In genomic region chr14:99971087-99971928, GRCh38 we compare ENCODE assay signal across 8 cellular contexts.
DNase-seq lines count a peak whose midpoint lies in the region; ATAC-seq and TF ChIP-seq lines count a peak whose summit lies in the region.

No MANE protein-coding gene starts in this region.

- H3K79me2 ChIP-seq in KMS-11 (ENCODE audit: insufficient read depth, low read depth): peaks cover 22% of the 10 kb centered on the region; the same call in 1 of the 2 replicates

- no peak overlapping the region for H4K91ac ChIP-seq in neuronal stem cell (ENCODE audit: low read depth, low read length, poor library complexity)

- H2BK15ac ChIP-seq in neuronal stem cell (ENCODE audit: low read length): no peak overlapping the region

- H3K27me3 ChIP-seq in CD4-positive, CD25-positive, alpha-beta regulatory T cell (ENCODE audit: control insufficient read depth, insufficient read depth, low read length): peaks cover 16% of the 10 kb centered on the region
- H3K27me3 ChIP-seq in KMS-11 (ENCODE audit: insufficient read depth, low read depth) (no peaks in the 10 kb centered on the region), SJCRH30 (no peaks in the 10 kb centered on the region), neuronal stem cell (ENCODE audit: control insufficient read depth in 3 of 3, insufficient read depth in 3 of 3, low read depth in 1 of 3, low read length in 3 of 3) (peaks cover 0 to 18% (median 4%) of the 10 kb centered on the region in 3 experiments), stomach (peaks cover 0 to 5% (median 0%) of the 10 kb centered on the region in 3 donors)

- H3K4me1 ChIP-seq in CD4-positive, CD25-positive, alpha-beta regulatory T cell (ENCODE audit: control insufficient read depth, insufficient read depth, low read length, poor library complexity, severe bottlenecking): peaks cover 14% of the 10 kb centered on the region
- peaks cover 18% of the 10 kb centered on the region for H3K4me1 ChIP-seq in KMS-11 (ENCODE audit: low read depth, poor library complexity, severe bottlenecking)
- H3K4me1 ChIP-seq in SJCRH30: peaks cover 3% of the 10 kb centered on the region; the same call in 1 of the 2 replicates
- peaks cover 8 to 10% of the 10 kb centered on the region in 2 donors for H3K4me1 ChIP-seq in neuronal stem cell (ENCODE audit: control insufficient read depth in 2 of 2, insufficient read depth in 1 of 2, low read depth in 1 of 2, low read length in 2 of 2)
- H3K4me1 ChIP-seq in stomach: peaks cover 4 to 18% (median 16%) of the 10 kb centered on the region in 4 donors

- peak overlapping the region; percentile 86 for H2AK5ac ChIP-seq in neuronal stem cell (ENCODE audit: low read depth, low read length)

- DNase-seq in CD4-positive, CD25-positive, alpha-beta regulatory T cell: peak; percentile 68 to 73 (median 71)
- DNase-seq in SJCRH30: peak; percentile 85 to 89
- DNase-seq in activated gamma-delta T cell treated with anti-CD3 and anti-CD28 coated beads, Interleukin-2, amount 50 U/mL, for 16 hours (ENCODE audit: low read depth): peak; percentile 62
- peak; percentile 64 for DNase-seq in foreskin melanocyte
- peak; percentile 89 for DNase-seq in neuronal stem cell (ENCODE audit: low spot score)
- peak; percentile 86 for DNase-seq in stomach

- no peaks in the 10 kb centered on the region for H4K20me1 ChIP-seq in KMS-11 (ENCODE audit: insufficient read depth)

- H3K27me3 Mint-ChIP-seq in CD4-positive, CD25-positive, alpha-beta regulatory T cell: peaks cover 59% of the 10 kb centered on the region

- no peak for TF ChIP-seq CTCF in KMS-11 (conservative IDR thresholded peaks at IDR 0.05; ENCODE audit: low read depth, low read length)
- TF ChIP-seq CTCF in stomach (IDR thresholded peaks at IDR 0.05): no peak

- no peak for TF ChIP-seq EP300 in stomach (IDR thresholded peaks at IDR 0.05)

- H3K4me2 ChIP-seq in KMS-11 (peak overlapping the region; percentile 42; the same call in 1 of the 2 replicates), neuronal stem cell (ENCODE audit: insufficient read depth, low read length, poor library complexity, severe bottlenecking) (peak overlapping the region; percentile 70)

- peaks cover 4% of the 10 kb centered on the region for H3K79me1 ChIP-seq in neuronal stem cell (ENCODE audit: low read depth, low read length)

- TF ChIP-seq POLR2A in stomach (IDR thresholded peaks at IDR 0.05): no peak

- ATAC-seq in CD4-positive, CD25-positive, alpha-beta regulatory T cell (ENCODE audit: low read depth in 2 of 2): peak; percentile 77 to 82
- peak; percentile 48 for ATAC-seq in GM21367 (IDR thresholded peaks at IDR 0.05; ENCODE audit: unreplicated experiment)

- H3K27ac ChIP-seq in CD4-positive, CD25-positive, alpha-beta regulatory T cell (ENCODE audit: insufficient read depth, low read length, poor library complexity, severe bottlenecking): no peak overlapping the region
- peak overlapping the region; percentile 62 for H3K27ac ChIP-seq in KMS-11
- H3K27ac ChIP-seq in SJCRH30: peak overlapping the region; percentile 70
- H3K27ac ChIP-seq in neuronal stem cell (replicated peaks; ENCODE audit: low read length): peak overlapping the region; percentile 89
- peak overlapping the region; percentile 71 to 90 (median 85) for H3K27ac ChIP-seq in stomach

- intact Hi-C loops in stomach (cut with DNase I; ENCODE audit: low total_unique reads): no loop called here

- peak overlapping the region; percentile 97 for H2AFZ ChIP-seq in KMS-11 (ENCODE audit: low read depth)
- peak overlapping the region; percentile 98 for H2AFZ ChIP-seq in neuronal stem cell (ENCODE audit: low read length)

- no peak overlapping the region for H3K4ac ChIP-seq in neuronal stem cell (ENCODE audit: low read length)

- no peak overlapping the region for H2BK12ac ChIP-seq in neuronal stem cell (ENCODE audit: low read length)

- H3K36me3 Mint-ChIP-seq in CD4-positive, CD25-positive, alpha-beta regulatory T cell: no peaks in the 10 kb centered on the region

- no peaks in the 10 kb centered on the region for H3K36me3 ChIP-seq in CD4-positive, CD25-positive, alpha-beta regulatory T cell (ENCODE audit: control insufficient read depth, insufficient read depth, low read length)
- H3K36me3 ChIP-seq in KMS-11 (ENCODE audit: insufficient read depth): no peaks in the 10 kb centered on the region
- H3K36me3 ChIP-seq in SJCRH30: no peaks in the 10 kb centered on the region
- peaks cover 0 to 5% of the 10 kb centered on the region in 2 donors for H3K36me3 ChIP-seq in neuronal stem cell (replicated peaks in 1 of 2; ENCODE audit: control insufficient read depth in 2 of 2, insufficient read depth in 2 of 2, low read length in 2 of 2)
- no peaks in the 10 kb centered on the region for H3K36me3 ChIP-seq in stomach

- no CpG with 5 or more reads among the region's 115 CpGs for WGBS in neuronal stem cell (ENCODE audit: extremely low coverage in 2 of 2, insufficient read length in 2 of 2, insufficient replicate concordance in 1 of 2), 2 donors
- WGBS in stomach, 5 donors: 3 to 21% (median 5%) methylated on average over 13 to 115 of the region's 115 CpGs

- H2BK5ac ChIP-seq in neuronal stem cell (ENCODE audit: low read length): peak overlapping the region; percentile 31

- peak overlapping the region; percentile 67 for H3K23ac ChIP-seq in neuronal stem cell (ENCODE audit: low read depth, low read length, poor library complexity)

- no peak overlapping the region for H2BK120ac ChIP-seq in neuronal stem cell (ENCODE audit: low read depth, low read length)

- H3K9me3 ChIP-seq in CD4-positive, CD25-positive, alpha-beta regulatory T cell (ENCODE audit: control insufficient read depth in 2 of 2, low read length in 2 of 2): no peaks in the 10 kb centered on the region
- peaks cover 13% of the 10 kb centered on the region for H3K9me3 ChIP-seq in SJCRH30 (replicated peaks)
- H3K9me3 ChIP-seq in neuronal stem cell (replicated peaks in 1 of 2; ENCODE audit: control insufficient read depth in 2 of 2, insufficient read depth in 1 of 2, low read depth in 1 of 2, low read length in 2 of 2): peaks cover 15 to 41% of the 10 kb centered on the region in 2 donors
- peaks cover 0 to 10% (median 7%) of the 10 kb centered on the region in 4 donors for H3K9me3 ChIP-seq in stomach

- peak overlapping the region; percentile 78 to 90 (median 82) for H3K4me3 Mint-ChIP-seq in CD4-positive, CD25-positive, alpha-beta regulatory T cell

- no peak overlapping the region for H4K8ac ChIP-seq in neuronal stem cell (ENCODE audit: low read depth, low read length)

- no peak overlapping the region for H3K4me3 ChIP-seq in CD4-positive, CD25-positive, alpha-beta regulatory T cell (ENCODE audit: low read depth, low read length)
- H3K4me3 ChIP-seq in KMS-11 (IDR thresholded peaks at IDR 0.05; ENCODE audit: insufficient read depth, low read depth, low read length) (no peak overlapping the region), SJCRH30 (peak overlapping the region; percentile 97), neuronal stem cell (ENCODE audit: low read length in 2 of 2) (peak overlapping the region; percentile 88 to 96), stomach (peak overlapping the region; percentile 82 to 89 (median 86))

- no peak overlapping the region for H3K27ac Mint-ChIP-seq in CD4-positive, CD25-positive, alpha-beta regulatory T cell

- H3K9me3 Mint-ChIP-seq in CD4-positive, CD25-positive, alpha-beta regulatory T cell: peaks cover 0 to 8% (median 1%) of the 10 kb centered on the region in 7 donors

- H3K18ac ChIP-seq in neuronal stem cell (ENCODE audit: low read length): peak overlapping the region; percentile 96

- H3K14ac ChIP-seq in neuronal stem cell (ENCODE audit: low read length): no peak overlapping the region

- H3K9ac ChIP-seq in KMS-11 (peak overlapping the region; percentile 71; the same call in 1 of the 2 replicates), neuronal stem cell (ENCODE audit: low read depth, low read length, poor library complexity) (peak overlapping the region; percentile 72)

- H3K4me1 Mint-ChIP-seq in CD4-positive, CD25-positive, alpha-beta regulatory T cell: peaks cover 6 to 20% (median 10%) of the 10 kb centered on the region in 4 donors

Comparison
In these comparisons a context has a peak if more than half of its experiments do, and no peak if none do; other contexts are left out.
1. H3K4me3 ChIP-seq: peak in SJCRH30 (single experiment), neuronal stem cell (2 of 2) and stomach (4 of 4); none in CD4-positive, CD25-positive, alpha-beta regulatory T cell (single experiment) and KMS-11 (single experiment).
2. Peak in every context shown above with its lines, with median percentiles within 50 percentile points of each other: DNase-seq.